Comparison of ENCODE assay signal across 10 cellular contexts in genomic region chr5:134547579-134547978, GRCh38. TPM values are rescaled to one million over a fixed set of nuclear protein-coding genes. Genes with fewer than 3 reads are reported as not detected.
DNase-seq lines count a peak whose midpoint lies in the region; ATAC-seq and TF ChIP-seq lines count a peak whose summit lies in the region.
"Had no signal": no experiment of that assay in that cellular context is flagged by ENCODE, and none has a peak within 500 bp of the region (broad histone marks: within the 10 kb centered on the region; RNA-seq: fewer than 3 reads in every experiment).

No MANE protein-coding gene starts in this region.

- peaks cover 22% of the 10 kb centered on the region for H3K4me1 Mint-ChIP-seq in brain
- H3K4me1 Mint-ChIP-seq in type B pancreatic cell (ENCODE audit: unreplicated experiment), result peaks cover 15% of the 10 kb centered on the region

- H3K4me3 Mint-ChIP-seq in brain (peak overlapping the region in 1 of 5 experiments; percentile 55), type B pancreatic cell (no peak overlapping the region)
- H3K4me3 Mint-ChIP-seq: activated CD8-positive, alpha-beta memory T cell treated with anti-CD3 and anti-CD28 coated beads, Interleukin-2, amount 10 ng/mL, durations not matched to agents 7 days and 5 days; neural crest cell had no signal

- H3K27me3 Mint-ChIP-seq in brain, result no peaks in the 10 kb centered on the region
- H3K27me3 Mint-ChIP-seq in type B pancreatic cell, result no peaks in the 10 kb centered on the region
- H3K27me3 Mint-ChIP-seq: activated CD8-positive, alpha-beta memory T cell treated with anti-CD3 and anti-CD28 coated beads, Interleukin-2, amount 10 ng/mL, durations not matched to agents 7 days and 5 days had no signal

- DNase-seq in AG08395 (ENCODE audit: low spot score) (peak; percentile 91), HT1080 (ENCODE audit: low read depth) (peak; percentile 86), middle frontal gyrus (ENCODE audit: extremely low spot score, low spot score) (peak; percentile 25), left lobe of liver (ENCODE audit: low spot score) (no peak), NCI-H1930 (lab: John Stamatoyannopoulos, UW) (no peak), DMS153 (lab: John Stamatoyannopoulos, UW) (no peak), type B pancreatic cell (ENCODE audit: extremely low spot score, unreplicated experiment) (no peak)
- DNase-seq: activated CD8-positive, alpha-beta memory T cell treated with anti-CD3 and anti-CD28 coated beads, Interleukin-2, amount 10 ng/mL, durations not matched to agents 7 days and 5 days had no signal

- TF ChIP-seq CTCF in brain (conservative IDR thresholded peaks at IDR 0.05) (no peak), type B pancreatic cell (conservative IDR thresholded peaks at IDR 0.05) (no peak)

- H3K36me3 Mint-ChIP-seq in brain, result peaks cover 4% of the 10 kb centered on the region
- no peaks in the 10 kb centered on the region for H3K36me3 Mint-ChIP-seq in type B pancreatic cell

- H3K9me3 Mint-ChIP-seq in brain (peaks cover 0 to 2% (median 0%) of the 10 kb centered on the region in 5 experiments), type B pancreatic cell (no peaks in the 10 kb centered on the region)
- H3K9me3 Mint-ChIP-seq: neural crest cell had no signal

- H3K27ac Mint-ChIP-seq in brain, result peak overlapping the region in 4 of 5 experiments; percentile 58 to 75 (median 72)
- no peak overlapping the region for H3K27ac Mint-ChIP-seq in type B pancreatic cell
- H3K27ac Mint-ChIP-seq: activated CD8-positive, alpha-beta memory T cell treated with anti-CD3 and anti-CD28 coated beads, Interleukin-2, amount 10 ng/mL, durations not matched to agents 7 days and 5 days had no signal

- no peak for ATAC-seq in left lobe of liver
- ATAC-seq: activated CD8-positive, alpha-beta memory T cell treated with anti-CD3 and anti-CD28 coated beads, Interleukin-2, amount 10 ng/mL, durations not matched to agents 7 days and 5 days had no signal

RNA-seq across cellular contexts. Expression of gene JADE2, which starts 22.1 kb away (rescaled TPM):
- total RNA-seq in HT1080 (2014; rRNA removed; shearing (Covaris generic)), result 33.5 and 46.9 TPM in 2 replicates
- 14.7 and 16.3 TPM in 2 replicates for polyA plus RNA-seq in HT1080 (2015; cell fraction: cytosol; rRNA removed)
- 17.0 and 17.4 TPM in 2 replicates for polyA plus RNA-seq in HT1080 (2015; cell fraction: nucleus; rRNA removed)
- polyA plus RNA-seq in brain (ENCODE audit: insufficient read depth, low read depth, low replicate concordance), result 12.1 TPM
- total RNA-seq in left lobe of liver (14.2 TPM), type B pancreatic cell (ENCODE audit: low replicate concordance) (10.8 and 29.8 TPM in 2 replicates)

Comparison
In these comparisons a context has a peak if more than half of its experiments do, and no peak if none do; other contexts are left out.
1. DNase-seq: peak in AG08395 (single experiment), HT1080 (single experiment) and middle frontal gyrus (single experiment); none in left lobe of liver (single experiment), NCI-H1930 (0 of 2), DMS153 (single experiment) and type B pancreatic cell (single experiment).